In the genomic region with DNA sequence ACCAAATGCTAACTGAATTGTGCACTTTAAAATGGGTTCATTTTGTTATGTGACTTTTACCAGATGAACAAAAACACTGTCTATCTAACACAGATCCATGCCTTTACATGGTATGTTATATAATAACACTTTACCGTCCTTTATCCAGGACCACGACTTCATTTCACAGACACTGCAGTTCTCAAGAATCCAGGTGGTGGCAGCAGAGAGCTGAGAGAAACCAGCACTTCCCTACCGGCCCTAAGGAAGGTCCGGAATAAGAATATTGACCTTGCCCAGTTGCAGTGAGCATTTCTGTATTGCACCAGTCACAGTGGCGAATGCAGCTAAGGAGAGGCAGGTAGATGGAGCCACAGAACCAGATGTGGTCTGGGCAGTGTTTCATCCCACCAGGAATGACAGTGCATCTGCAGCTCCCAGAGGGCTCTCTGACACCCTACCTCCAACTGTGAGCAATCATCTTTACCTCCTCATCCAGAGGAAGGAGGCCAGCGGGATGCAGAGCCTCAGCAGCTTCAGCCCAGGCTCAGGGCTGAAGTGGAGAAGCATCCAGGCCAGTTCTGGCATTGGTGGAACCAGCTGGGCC, we compare ENCODE assay signal across 8 cellular contexts. TPM values are rescaled to one million over a fixed set of nuclear protein-coding genes. Genes with fewer than 3 reads are reported as not detected.
DNase-seq lines count a peak whose midpoint lies in the region; ATAC-seq and TF ChIP-seq lines count a peak whose summit lies in the region.

No MANE protein-coding gene starts in this region.

- H3K9me3 Mint-ChIP-seq in activated CD4-positive, alpha-beta memory T cell treated with anti-CD3 and anti-CD28 coated beads for 36 hours: peaks cover 2% of the 10 kb centered on the region

- WGBS in ovary, 3 donors: 12 to 22% (median 14%) methylated on average over 6 of the region's 6 CpGs

- no peaks in the 10 kb centered on the region for H3K36me3 ChIP-seq in ovary

- H3K4me1 Mint-ChIP-seq in activated CD4-positive, alpha-beta memory T cell treated with anti-CD3 and anti-CD28 coated beads for 36 hours (ENCODE audit: low read depth): peaks cover 9% of the 10 kb centered on the region

- H3K27me3 ChIP-seq in ovary: no peaks in the 10 kb centered on the region

- TF ChIP-seq CTCF in AG09309 (IDR thresholded peaks at IDR 0.05; ENCODE audit: control insufficient read depth, insufficient read depth, low read depth, low read length, missing control alignments): peak; percentile 87
- TF ChIP-seq CTCF in GM12865 (IDR thresholded peaks at IDR 0.05; ENCODE audit: insufficient read depth, low read depth, low read length, missing control alignments): peak; percentile 76
- peak; percentile 40 to 70 (median 60) for TF ChIP-seq CTCF in ovary (IDR thresholded peaks at IDR 0.05)

- no peaks in the 10 kb centered on the region for H3K9me3 ChIP-seq in ovary

- H3K4me3 ChIP-seq in AG09309 (ENCODE audit: control insufficient read depth, low read depth, low read length) (no peak overlapping the region), GM12865 (ENCODE audit: low read depth, low read length) (no peak overlapping the region), ovary (no peak overlapping the region)

- ATAC-seq in HG02588 (IDR thresholded peaks at IDR 0.05; ENCODE audit: unreplicated experiment) (no peak), GM21717 (IDR thresholded peaks at IDR 0.05; ENCODE audit: unreplicated experiment) (no peak)

- H3K4me3 Mint-ChIP-seq in activated CD4-positive, alpha-beta memory T cell treated with anti-CD3 and anti-CD28 coated beads for 36 hours: no peak overlapping the region

- POLR2A ChIA-PET in activated CD4-positive, alpha-beta memory T cell treated with anti-CD3 and anti-CD28 coated beads for 36 hours (lab: Charles Lee): no interaction called here

- H3K27ac ChIP-seq in ovary: no peak overlapping the region

- peak; percentile 10 for DNase-seq in AG09309 (ENCODE audit: low read depth)
- DNase-seq in GM12865 (ENCODE audit: low read depth): peak; percentile 55
- peak; percentile 2 for DNase-seq in NCI-H2107 treated with DMSO at 0.1 percent for 48 hours (lab: John Stamatoyannopoulos, UW; ENCODE audit: unreplicated experiment)
- peak; percentile 49 for DNase-seq in activated CD4-positive, alpha-beta memory T cell treated with anti-CD3 and anti-CD28 coated beads for 36 hours
- peak; percentile 69 for DNase-seq in fibroblast of peridontal ligament (ENCODE audit: extremely low read depth)
- DNase-seq in ovary: peak in 4 of 5 donors; percentile 56 to 65 (median 63)

- CTCF ChIA-PET in activated CD4-positive, alpha-beta memory T cell treated with anti-CD3 and anti-CD28 coated beads for 36 hours (lab: Charles Lee): interaction anchor here (1.1 to 5.1 kb wide), 14 partner anchors 9 to 322 kb away, joined by 3 to 38 read pairs (median 5); no protein-coding TSS in a partner anchor

- TF ChIP-seq POLR2A in ovary (IDR thresholded peaks at IDR 0.05): no peak

- no peak for TF ChIP-seq EP300 in ovary (IDR thresholded peaks at IDR 0.05)

- no peak overlapping the region for H3K27ac Mint-ChIP-seq in activated CD4-positive, alpha-beta memory T cell treated with anti-CD3 and anti-CD28 coated beads for 36 hours

- intact Hi-C loops in activated CD4-positive, alpha-beta memory T cell treated with anti-CD3 and anti-CD28 coated beads for 36 hours (cut with micrococcal nuclease): loop anchor here (5.0 kb wide), 1 partner anchor 276 kb away; no protein-coding TSS in a partner anchor
- intact Hi-C loops in ovary (cut with DNase I): loop anchor here (5.0 to 10.0 kb wide), 5 partner anchors 96 to 278 kb away; a partner anchor contains a TSS

- H3K27me3 Mint-ChIP-seq in activated CD4-positive, alpha-beta memory T cell treated with anti-CD3 and anti-CD28 coated beads for 36 hours: peaks cover 7% of the 10 kb centered on the region

- H3K4me1 ChIP-seq in ovary (ENCODE audit: insufficient read depth): peaks cover 3% of the 10 kb centered on the region

- H3K36me3 Mint-ChIP-seq in activated CD4-positive, alpha-beta memory T cell treated with anti-CD3 and anti-CD28 coated beads for 36 hours: no peaks in the 10 kb centered on the region

RNA-seq across cellular contexts. Expression of a gene that starts 44.6 kb away (rescaled TPM):
- 10 to 100 TPM; 25.3 to 25.5 TPM for total RNA-seq in activated CD4-positive, alpha-beta memory T cell treated with anti-CD3 and anti-CD28 coated beads for 36 hours
- 10 to 100 TPM; 10.4 to 36.8 (median 27.5) TPM for total RNA-seq in ovary
- polyA plus RNA-seq in ovary: 10 to 100 TPM in 1 of 2 donors, 1 to 10 TPM in 1; 3.0 to 20.4 TPM

Comparison
In these comparisons a context has a peak if more than half of its experiments do, and no peak if none do; other contexts are left out.
1. DNase-seq: peak in every context shown above with its lines; median percentile 69 in fibroblast of peridontal ligament; 63 in ovary; 55 in GM12865; 49 in activated CD4-positive, alpha-beta memory T cell treated with anti-CD3 and anti-CD28 coated beads for 36 hours; 10 in AG09309; 2 in NCI-H2107 treated with DMSO at 0.1 percent for 48 hours.